ENCODE assay signal across 14 cellular contexts in the genomic region with DNA sequence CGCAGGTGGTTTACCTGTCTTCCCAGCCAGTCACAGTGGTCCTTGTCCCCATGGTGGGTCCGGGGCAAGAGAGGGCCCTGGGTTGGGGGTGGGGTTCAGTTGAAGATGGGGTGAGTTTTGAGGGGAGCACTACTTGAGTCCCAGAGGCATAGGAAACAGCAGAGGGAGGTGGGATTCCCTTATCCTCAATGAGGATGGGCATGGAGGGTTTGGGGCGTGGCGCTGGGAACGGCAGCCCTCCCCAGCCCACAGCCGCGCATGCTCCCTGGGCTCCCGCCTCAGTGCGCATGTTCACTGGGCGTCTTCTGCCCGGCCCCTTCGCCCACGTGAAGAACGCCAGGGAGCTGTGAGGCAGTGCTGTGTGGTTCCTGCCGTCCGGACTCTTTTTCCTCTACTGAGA. TPM values are rescaled to one million over a fixed set of nuclear protein-coding genes. Genes with fewer than 3 reads are reported as not detected.
"Had no signal": no experiment of that assay in that cellular context is flagged by ENCODE, and none has a peak within 500 bp of the region (broad histone marks: within the 10 kb centered on the region; RNA-seq: fewer than 3 reads in every experiment).

TSS of gene GAGE12E (plus strand) at position 301 of the 400 bp plus-strand sequence. CDS start 1,155 bp downstream, outside the sequence.

RNA-seq across cellular contexts. Expression of gene GAGE12E, which starts in this region (rescaled TPM):
- total RNA-seq: activated B cell treated with CpG ODN at 0.5 μM for 24 hours; activated CD4-positive, alpha-beta memory T cell treated with anti-CD3 and anti-CD28 coated beads for 36 hours; activated CD4-positive, alpha-beta memory T cell treated with anti-CD3 and anti-CD28 coated beads, Interleukin-2, amount 10 ng/mL, durations not matched to agents 7 days and 5 days; activated CD4-positive, alpha-beta T cell treated with anti-CD3 and anti-CD28 coated beads for 36 hours; activated CD4-positive, alpha-beta T cell treated with anti-CD3 and anti-CD28 coated beads, Interleukin-2, amount 10 ng/mL, durations not matched to agents 24 days and 14 days; activated CD4-positive, alpha-beta T cell treated with anti-CD3 and anti-CD28 coated beads, Interleukin-2, amount 10 ng/mL, durations not matched to agents 7 days and 5 days; activated CD8-positive, alpha-beta memory T cell treated with anti-CD3 and anti-CD28 coated beads for 36 hours; activated CD8-positive, alpha-beta memory T cell treated with anti-CD3 and anti-CD28 coated beads, Interleukin-2, amount 10 ng/mL, durations not matched to agents 7 days and 5 days; activated CD8-positive, alpha-beta T cell treated with anti-CD3 and anti-CD28 coated beads for 36 hours; activated CD8-positive, alpha-beta T cell treated with anti-CD3 and anti-CD28 coated beads, Interleukin-2, amount 10 ng/mL, durations not matched to agents 7 days and 5 days; T-helper 1 cell treated with Interleukin-12 subunit alpha and Interleukin-12 subunit beta and Interleukin-4 antibody, amounts not matched to agents 30 ng/mL and 1 ng/mL, for 36 hours; T-helper 17 cell; T-helper 2 cell treated with Interferon-gamma antibody and Interleukin-4, amounts not matched to agents 100 ng/mL and 5 ng/mL, for 36 hours; WTC11 had no signal
